25 cellular contexts compared by ENCODE assay signal in genomic region chr9:81652058-81652457, GRCh38.
"Had no signal": no experiment of that assay in that cellular context is flagged by ENCODE, and none has a peak within 500 bp of the region (broad histone marks: within the 10 kb centered on the region; RNA-seq: fewer than 3 reads in every experiment).

No MANE protein-coding gene starts in this region.

- H3K27me3 Mint-ChIP-seq: activated CD4-positive, alpha-beta T cell treated with anti-CD3 and anti-CD28 coated beads for 36 hours; activated CD8-positive, alpha-beta memory T cell treated with anti-CD3 and anti-CD28 coated beads, Interleukin-2, amount 10 ng/mL, durations not matched to agents 7 days and 5 days; activated naive CD4-positive, alpha-beta T cell treated with anti-CD3 and anti-CD28 coated beads, Interleukin-2, amount 50 U/mL, for 24 hours; activated naive CD8-positive, alpha-beta T cell treated with anti-CD3 and anti-CD28 coated beads, Interleukin-2, amount 50 U/mL, for 24 hours; naive thymus-derived CD4-positive, alpha-beta T cell; progenitor cell of endocrine pancreas; T-helper 17 cell had no signal

- H3K36me3 Mint-ChIP-seq: activated CD8-positive, alpha-beta memory T cell treated with anti-CD3 and anti-CD28 coated beads, Interleukin-2, amount 10 ng/mL, durations not matched to agents 7 days and 5 days; activated naive CD4-positive, alpha-beta T cell treated with anti-CD3 and anti-CD28 coated beads, Interleukin-2, amount 50 U/mL, for 24 hours; naive thymus-derived CD4-positive, alpha-beta T cell had no signal

- H3K4me3 Mint-ChIP-seq: activated CD4-positive, alpha-beta T cell treated with anti-CD3 and anti-CD28 coated beads for 36 hours; activated CD8-positive, alpha-beta memory T cell treated with anti-CD3 and anti-CD28 coated beads, Interleukin-2, amount 10 ng/mL, durations not matched to agents 7 days and 5 days; activated CD8-positive, alpha-beta T cell treated with anti-CD3 and anti-CD28 coated beads, Interleukin-2, amount 10 ng/mL, durations not matched to agents 7 days and 5 days; activated naive CD4-positive, alpha-beta T cell treated with anti-CD3 and anti-CD28 coated beads, Interleukin-2, amount 50 U/mL, for 24 hours; activated naive CD8-positive, alpha-beta T cell treated with anti-CD3 and anti-CD28 coated beads, Interleukin-2, amount 50 U/mL, for 24 hours; naive thymus-derived CD4-positive, alpha-beta T cell; T-helper 17 cell had no signal

- H3K27me3 ChIP-seq: breast epithelium, gastroesophageal sphincter, ovary, right lobe of liver, testis, transverse colon had no signal

- ATAC-seq: activated CD4-positive, alpha-beta T cell treated with anti-CD3 and anti-CD28 coated beads for 36 hours; activated CD8-positive, alpha-beta memory T cell treated with anti-CD3 and anti-CD28 coated beads, Interleukin-2, amount 10 ng/mL, durations not matched to agents 7 days and 5 days; activated CD8-positive, alpha-beta T cell treated with anti-CD3 and anti-CD28 coated beads, Interleukin-2, amount 10 ng/mL, durations not matched to agents 7 days and 5 days; activated naive CD8-positive, alpha-beta T cell treated with anti-CD3 and anti-CD28 coated beads, Interleukin-2, amount 50 U/mL, for 24 hours; gastroesophageal sphincter; naive thymus-derived CD4-positive, alpha-beta T cell; right lobe of liver; stimulated activated naive CD8-positive, alpha-beta T cell treated with anti-CD3 and anti-CD28 coated beads, Interleukin-15, Interleukin-2, amounts not matched to agents 100 U/mL and 50 U/mL, for 24 hours; T-helper 17 cell had no signal

- DNase-seq: activated CD4-positive, alpha-beta T cell treated with anti-CD3 and anti-CD28 coated beads for 36 hours; activated CD4-positive, CD25-positive, alpha-beta regulatory T cell; activated CD8-positive, alpha-beta memory T cell treated with anti-CD3 and anti-CD28 coated beads, Interleukin-2, amount 10 ng/mL, durations not matched to agents 7 days and 5 days; activated CD8-positive, alpha-beta T cell treated with anti-CD3 and anti-CD28 coated beads, Interleukin-2, amount 10 ng/mL, durations not matched to agents 7 days and 5 days; activated naive CD8-positive, alpha-beta T cell treated with anti-CD3 and anti-CD28 coated beads, Interleukin-2, amount 50 U/mL, for 24 hours; activated T-cell treated with anti-CD3 and anti-CD28 coated beads, Interleukin-2, amount 50 U/mL, for 48 hours; amygdala; central memory CD4-positive, alpha-beta T cell; head of caudate nucleus; hypothalamus; midbrain; naive thymus-derived CD4-positive, alpha-beta T cell; ovary; right lobe of liver; stimulated activated CD4-positive, alpha-beta T cell treated with anti-CD3 and anti-CD28 coated beads, Interleukin-4, amount 100 ng/mL, for 1 hour; stimulated activated naive CD8-positive, alpha-beta T cell treated with anti-CD3 and anti-CD28 coated beads, Interleukin-15, Interleukin-2, amounts not matched to agents 100 U/mL and 50 U/mL, for 24 hours; T-helper 17 cell; T1000; testis; transverse colon had no signal

- H3K27ac Mint-ChIP-seq: activated CD4-positive, alpha-beta T cell treated with anti-CD3 and anti-CD28 coated beads for 36 hours; activated CD8-positive, alpha-beta memory T cell treated with anti-CD3 and anti-CD28 coated beads, Interleukin-2, amount 10 ng/mL, durations not matched to agents 7 days and 5 days; activated CD8-positive, alpha-beta T cell treated with anti-CD3 and anti-CD28 coated beads, Interleukin-2, amount 10 ng/mL, durations not matched to agents 7 days and 5 days; activated naive CD4-positive, alpha-beta T cell treated with anti-CD3 and anti-CD28 coated beads, Interleukin-2, amount 50 U/mL, for 24 hours; activated naive CD8-positive, alpha-beta T cell treated with anti-CD3 and anti-CD28 coated beads, Interleukin-2, amount 50 U/mL, for 24 hours; activated T-helper 2 cell treated with anti-CD3 and anti-CD28 coated beads, Interferon-gamma antibody, Interleukin-2, Interleukin-4, amounts not matched to agents 10 μg/mL and 5 μg/mL and 100 μg/mL, durations not matched to agents 14 hours and 24 hours and 36 hours; progenitor cell of endocrine pancreas; T-helper 17 cell had no signal

- H3K4me1 Mint-ChIP-seq: activated CD8-positive, alpha-beta memory T cell treated with anti-CD3 and anti-CD28 coated beads, Interleukin-2, amount 10 ng/mL, durations not matched to agents 7 days and 5 days had no signal

- H3K4me3 ChIP-seq: breast epithelium, gastroesophageal sphincter, ovary, right lobe of liver, testis, transverse colon had no signal

- H3K36me3 ChIP-seq: breast epithelium, ovary had no signal

- H3K4me1 ChIP-seq: breast epithelium had no signal

- H3K9me3 ChIP-seq: breast epithelium, gastroesophageal sphincter, ovary, right lobe of liver, testis, transverse colon had no signal

- H3K9me3 Mint-ChIP-seq: activated naive CD4-positive, alpha-beta T cell treated with anti-CD3 and anti-CD28 coated beads, Interleukin-2, amount 50 U/mL, for 24 hours; activated naive CD8-positive, alpha-beta T cell treated with anti-CD3 and anti-CD28 coated beads, Interleukin-2, amount 50 U/mL, for 24 hours; activated T-helper 2 cell treated with anti-CD3 and anti-CD28 coated beads, Interferon-gamma antibody, Interleukin-2, Interleukin-4, amounts not matched to agents 10 μg/mL and 5 μg/mL and 100 μg/mL, durations not matched to agents 14 hours and 24 hours and 36 hours had no signal

- H3K27ac ChIP-seq: breast epithelium, gastroesophageal sphincter, ovary, right lobe of liver, testis, transverse colon had no signal
